8 cellular contexts compared by ENCODE assay signal in the genomic region with DNA sequence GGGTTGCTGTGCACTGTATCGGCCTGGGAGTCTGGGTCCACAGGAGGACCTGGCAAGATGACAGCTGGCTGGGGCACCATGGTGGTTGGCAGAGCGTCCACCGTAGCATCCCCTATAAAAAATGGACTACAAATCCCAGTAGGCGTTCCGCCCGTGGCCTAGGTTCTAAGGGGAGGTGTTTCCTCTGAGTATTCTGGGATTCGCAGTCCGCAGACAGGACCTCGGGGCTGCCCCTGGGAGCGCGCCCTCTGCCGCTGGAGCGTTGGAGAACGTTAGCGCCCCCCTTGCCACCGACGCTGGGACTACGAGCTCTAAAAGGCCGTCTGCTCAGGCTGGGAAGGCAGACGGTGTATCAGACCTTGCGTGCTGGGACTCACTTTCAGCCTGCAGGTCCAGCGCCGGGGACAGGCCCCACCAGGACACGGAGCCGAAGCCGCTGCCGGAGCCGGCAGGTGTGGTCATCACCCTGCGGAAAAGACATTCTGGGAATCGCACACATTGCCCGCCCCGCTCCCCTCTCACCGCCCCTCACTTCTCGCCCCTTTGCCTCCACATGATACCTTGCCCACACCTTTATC. TPM values are rescaled to one million over a fixed set of nuclear protein-coding genes. Genes with fewer than 3 reads are reported as not detected.
A peak's percentile ranks its signal among the peaks of the same experiment; 100 is the strongest.
DNase-seq lines count a peak whose midpoint lies in the region; ATAC-seq lines count a peak whose summit lies in the region.

No MANE protein-coding gene starts in this region.

- no peaks in the 10 kb centered on the region for H3K9me3 Mint-ChIP-seq in natural killer cell treated with Interleukin-12 subunit alpha and Interleukin-12 subunit beta and Interleukin-15 and Interleukin-18, amount 100 ng/mL, for 72 hours

- peak; percentile 48 to 79 for ATAC-seq in natural killer cell treated with Interleukin-12 subunit alpha and Interleukin-12 subunit beta and Interleukin-15 and Interleukin-18, amount 100 ng/mL, for 72 hours
- ATAC-seq in aorta (ENCODE audit: low FRiP score) (peak; percentile 17), HG03139 (IDR thresholded peaks at IDR 0.05; ENCODE audit: unreplicated experiment) (no peak)

- 1 to 2% methylated on average over 34 of the region's 34 CpGs for WGBS in aorta, 2 donors

- no peaks in the 10 kb centered on the region for H3K9me3 ChIP-seq in aorta (ENCODE audit: control insufficient read depth, low read length)

- DNase-seq in EL (peak; percentile 82), HT1080 (ENCODE audit: low read depth) (peak; percentile 69), NCI-H82 treated with DMSO at 0.1 percent for 48 hours (lab: John Stamatoyannopoulos, UW; ENCODE audit: unreplicated experiment) (peak; percentile 83), fibroblast of peridontal ligament (ENCODE audit: extremely low read depth) (peak; percentile 55), aorta (peak in 1 of 2 donors; percentile 69)
- peak; percentile 53 for DNase-seq in activated T-cell treated with anti-CD3 and anti-CD28 coated beads, Interleukin-2, amount 50 U/mL, for 1 hour
- no peak for DNase-seq in natural killer cell treated with Interleukin-12 subunit alpha and Interleukin-12 subunit beta and Interleukin-15 and Interleukin-18, amount 100 ng/mL, for 72 hours (ENCODE audit: low spot score)

- intact Hi-C loops in aorta (cut with DNase I) = no loop called here

- no peak overlapping the region for H3K27ac ChIP-seq in aorta (ENCODE audit: low read depth in 1 of 2, low read length in 2 of 2)

- H3K27me3 ChIP-seq in aorta (ENCODE audit: control insufficient read depth in 1 of 2, insufficient read depth in 2 of 2, low read length in 1 of 2) = peaks cover 0 to 2% of the 10 kb centered on the region in 2 donors

- H3K36me3 ChIP-seq in aorta (ENCODE audit: control insufficient read depth in 1 of 2, insufficient read depth in 2 of 2, low read length in 1 of 2) = no peaks in the 10 kb centered on the region

- peaks cover 10 to 11% of the 10 kb centered on the region in 2 donors for H3K4me1 Mint-ChIP-seq in natural killer cell treated with Interleukin-12 subunit alpha and Interleukin-12 subunit beta and Interleukin-15 and Interleukin-18, amount 100 ng/mL, for 72 hours (ENCODE audit: low read depth in 2 of 2)

- no peak overlapping the region for H3K4me3 ChIP-seq in aorta (ENCODE audit: low read length in 2 of 2)

- peaks cover 25 to 33% of the 10 kb centered on the region in 2 donors for H3K27me3 Mint-ChIP-seq in natural killer cell treated with Interleukin-12 subunit alpha and Interleukin-12 subunit beta and Interleukin-15 and Interleukin-18, amount 100 ng/mL, for 72 hours

- H3K27ac Mint-ChIP-seq in natural killer cell treated with Interleukin-12 subunit alpha and Interleukin-12 subunit beta and Interleukin-15 and Interleukin-18, amount 100 ng/mL, for 72 hours = peak overlapping the region in 1 of 2 donors; percentile 52

- no peaks in the 10 kb centered on the region for H3K4me1 ChIP-seq in aorta (ENCODE audit: control insufficient read depth in 1 of 2, insufficient read depth in 2 of 2, low read length in 2 of 2)

- H3K4me3 Mint-ChIP-seq in natural killer cell treated with Interleukin-12 subunit alpha and Interleukin-12 subunit beta and Interleukin-15 and Interleukin-18, amount 100 ng/mL, for 72 hours = peak overlapping the region; percentile 75

- H3K36me3 Mint-ChIP-seq in natural killer cell treated with Interleukin-12 subunit alpha and Interleukin-12 subunit beta and Interleukin-15 and Interleukin-18, amount 100 ng/mL, for 72 hours = peaks cover 5% of the 10 kb centered on the region

RNA-seq across cellular contexts. Expression of a gene that starts 0.4 kb away (rescaled TPM):
- total RNA-seq in HT1080 (2014; rRNA removed; shearing (Covaris generic)) = 2.0 and 2.2 TPM in 2 replicates
- polyA plus RNA-seq in HT1080 (2015; cell fraction: cytosol; rRNA removed) = 1.2 and 1.8 TPM in 2 replicates
- polyA plus RNA-seq in HT1080 (2015; cell fraction: nucleus; rRNA removed) = 0.62 and 2.6 TPM in 2 replicates
- total RNA-seq in natural killer cell treated with Interleukin-12 subunit alpha and Interleukin-12 subunit beta and Interleukin-15 and Interleukin-18, amount 100 ng/mL, for 72 hours = not detected
- not detected for total RNA-seq in aorta
- under 1 TPM; 0.38 to 0.87 TPM for polyA plus RNA-seq in aorta

RNA-seq across cellular contexts. Expression of a gene that starts 8.5 kb away (rescaled TPM):
- total RNA-seq in HT1080 (2014; rRNA removed; shearing (Covaris generic)) = not detected in 2 replicates
- polyA plus RNA-seq in HT1080 (2015; cell fraction: cytosol; rRNA removed) = not detected in 2 replicates
- polyA plus RNA-seq in HT1080 (2015; cell fraction: nucleus; rRNA removed) = 0.39 TPM in 1 of 2 replicates, not detected in the other
- total RNA-seq in natural killer cell treated with Interleukin-12 subunit alpha and Interleukin-12 subunit beta and Interleukin-15 and Interleukin-18, amount 100 ng/mL, for 72 hours = not detected
- not detected for total RNA-seq in aorta
- polyA plus RNA-seq in aorta = 10 to 100 TPM in 1 of 2 donors, under 1 TPM in 1; 0.51 to 14.1 TPM

RNA-seq across cellular contexts. Expression of a gene that starts 14.0 kb away (rescaled TPM):
- total RNA-seq in HT1080 (2014; rRNA removed; shearing (Covaris generic)) = not detected in 2 replicates
- polyA plus RNA-seq in HT1080 (2015; cell fraction: cytosol; rRNA removed) = not detected in 2 replicates
- 0.31 TPM in 1 of 2 replicates, not detected in the other for polyA plus RNA-seq in HT1080 (2015; cell fraction: nucleus; rRNA removed)
- total RNA-seq in natural killer cell treated with Interleukin-12 subunit alpha and Interleukin-12 subunit beta and Interleukin-15 and Interleukin-18, amount 100 ng/mL, for 72 hours = not detected
- not detected for total RNA-seq in aorta
- not detected for polyA plus RNA-seq in aorta

RNA-seq across cellular contexts. Expression of a gene that starts 17.0 kb away (rescaled TPM):
- total RNA-seq in HT1080 (2014; rRNA removed; shearing (Covaris generic)) = 28.7 and 33.4 TPM in 2 replicates
- polyA plus RNA-seq in HT1080 (2015; cell fraction: cytosol; rRNA removed) = 26.8 and 30.7 TPM in 2 replicates
- polyA plus RNA-seq in HT1080 (2015; cell fraction: nucleus; rRNA removed) = 5.2 and 10.6 TPM in 2 replicates
- total RNA-seq in natural killer cell treated with Interleukin-12 subunit alpha and Interleukin-12 subunit beta and Interleukin-15 and Interleukin-18, amount 100 ng/mL, for 72 hours = not detected
- 1 to 10 TPM in 1 of 2 donors, not detected in 1; 1.3 TPM for total RNA-seq in aorta
- 1 to 10 TPM; 1.4 to 2.0 TPM for polyA plus RNA-seq in aorta

RNA-seq across cellular contexts. Expression of a gene that starts 43.3 kb away (rescaled TPM):
- total RNA-seq in HT1080 (2014; rRNA removed; shearing (Covaris generic)) = 0.39 TPM in 1 of 2 replicates, not detected in the other
- polyA plus RNA-seq in HT1080 (2015; cell fraction: cytosol; rRNA removed) = 0.51 and 1.7 TPM in 2 replicates
- polyA plus RNA-seq in HT1080 (2015; cell fraction: nucleus; rRNA removed) = 1.8 and 1.9 TPM in 2 replicates
- total RNA-seq in natural killer cell treated with Interleukin-12 subunit alpha and Interleukin-12 subunit beta and Interleukin-15 and Interleukin-18, amount 100 ng/mL, for 72 hours = under 1 TPM in 1 of 2 donors, not detected in 1; 0.11 TPM
- 1 to 10 TPM in 1 of 2 donors, under 1 TPM in 1; 0.29 to 1.9 TPM for total RNA-seq in aorta
- 1 to 10 TPM in 1 of 2 donors, under 1 TPM in 1; 0.03 to 7.5 TPM for polyA plus RNA-seq in aorta
